8 cellular contexts compared by ENCODE assay signal in genomic region chr1:247330548-247331171, GRCh38. TPM values are rescaled to one million over a fixed set of nuclear protein-coding genes. Genes with fewer than 3 reads are reported as not detected.
A peak's percentile ranks its signal among the peaks of the same experiment; 100 is the strongest.
DNase-seq lines count a peak whose midpoint lies in the region; ATAC-seq and TF ChIP-seq lines count a peak whose summit lies in the region.

No MANE protein-coding gene starts in this region.

- H4K20me1 ChIP-seq in IMR-90 (ENCODE audit: insufficient read depth, low read length), result peaks cover 13% of the 10 kb centered on the region

- H2BK120ac ChIP-seq in IMR-90 (ENCODE audit: low read depth, low read length), result no peak overlapping the region

- POLR2A ChIA-PET in IMR-90 (lab: Charles Lee; ENCODE audit: unreplicated experiment), result interaction anchor here (0.6 kb wide), 1 partner anchor 13 kb away, joined by 7 read pairs; no protein-coding TSS in a partner anchor

- no TSS peak for BruUV-seq in IMR-90 (replicated peaks; lab: Mats Ljungman, UMichigan)

- no peak for TF ChIP-seq RAD21 in IMR-90 (IDR thresholded peaks at IDR 0.05; ENCODE audit: low read length)

- peak; percentile 1 for ATAC-seq in IMR-90 (ENCODE audit: low read depth)
- ATAC-seq in GM19328 (IDR thresholded peaks at IDR 0.05; ENCODE audit: unreplicated experiment), result no peak

- peak overlapping the region; percentile 83 for H3K23ac ChIP-seq in IMR-90 (ENCODE audit: low read depth, low read length)

- 0 out of 2 replicates have a peak overlapping the region, but pooled peaks have one; percentile 6 for H3K14ac ChIP-seq in IMR-90 (replicated peaks; ENCODE audit: low read depth, low read length)

- peaks cover 25% of the 10 kb centered on the region for H3K9me1 ChIP-seq in IMR-90 (ENCODE audit: insufficient read depth, low read length)

- no peak for TF ChIP-seq POLR2A in IMR-90 (IDR thresholded peaks at IDR 0.05; ENCODE audit: low read depth, low read length)

- H4K8ac ChIP-seq in IMR-90 (ENCODE audit: low read depth in 2 of 2, low read length in 2 of 2), result no peak overlapping the region

- peak overlapping the region; percentile 78 for H2AK9ac ChIP-seq in IMR-90 (replicated peaks; ENCODE audit: low read depth, low read length, poor library complexity)

- no peak overlapping the region for H2BK15ac ChIP-seq in IMR-90 (ENCODE audit: low read depth, low read length)

- H3K27me3 Mint-ChIP-seq in nephron (ENCODE audit: low read depth), result no peaks in the 10 kb centered on the region

- H4K91ac ChIP-seq in IMR-90 (ENCODE audit: insufficient read depth, low read depth, low read length), result no peak overlapping the region

- no peak overlapping the region for H2BK20ac ChIP-seq in IMR-90 (ENCODE audit: low read depth, low read length)

- no peak overlapping the region for H2AK5ac ChIP-seq in IMR-90 (ENCODE audit: low read depth, low read length)

- dilution Hi-C loops in IMR-90 (cut with HindIII; ENCODE audit: low sequenced_read_pairs, unreplicated experiment), result no loop called here

- no peaks in the 10 kb centered on the region for H3K9me3 Mint-ChIP-seq in nephron

- H3K4me3 ChIP-seq in IMR-90 (ENCODE audit: insufficient read depth, low read depth, low read length), result peak overlapping the region; percentile 79
- peak overlapping the region; percentile 89 for H3K4me3 ChIP-seq in choroid plexus epithelial cell (ENCODE audit: low read depth, low read length)

- CTCF ChIA-PET in IMR-90 (lab: Yijun Ruan, JAX), result no interaction called here

- no peaks in the 10 kb centered on the region for H3K27me3 ChIP-seq in IMR-90 (ENCODE audit: control insufficient read depth, insufficient read depth, low read length)

- H3K27ac ChIP-seq in IMR-90 (ENCODE audit: insufficient read depth, low read length), result peak overlapping the region; percentile 57; the same call in 1 of the 2 replicates

- no peak overlapping the region for H4K5ac ChIP-seq in IMR-90 (ENCODE audit: low read depth, low read length)

- H3K79me1 ChIP-seq in IMR-90 (ENCODE audit: low read depth in 1 of 2, low read length in 2 of 2), result peaks cover 42 to 63% of the 10 kb centered on the region in 2 experiments

- H3K27ac Mint-ChIP-seq in nephron, result peak overlapping the region; percentile 64 to 98 (median 90)

- no peaks in the 10 kb centered on the region for H3K9me3 ChIP-seq in IMR-90 (ENCODE audit: control insufficient read depth, insufficient read depth, low read length)

- peaks cover 29% of the 10 kb centered on the region for H3K36me3 Mint-ChIP-seq in nephron (ENCODE audit: low read depth)

- in situ Hi-C loops in IMR-90 (cut with MboI; ENCODE audit: low sequenced_read_pairs), result no loop called here

- peak overlapping the region; percentile 76 for H3K4me2 ChIP-seq in IMR-90 (ENCODE audit: low read depth, low read length)

- H3K18ac ChIP-seq in IMR-90 (ENCODE audit: low read depth, low read length), result no peak overlapping the region

- TF ChIP-seq CTCF in IMR-90 (conservative IDR thresholded peaks at IDR 0.05; ENCODE audit: low read depth, low read length) (no peak), choroid plexus epithelial cell (conservative IDR thresholded peaks at IDR 0.05; ENCODE audit: low read depth, low read length) (no peak), nephron (IDR thresholded peaks at IDR 0.05; ENCODE audit: unreplicated experiment in 3 of 3) (no peak)

- peaks cover 9% of the 10 kb centered on the region for H3K4me1 ChIP-seq in IMR-90 (ENCODE audit: control insufficient read depth, insufficient read depth, low read length)

- DNase-seq in NCI-H2227 treated with DMSO at 0.1 percent for 48 hours (lab: John Stamatoyannopoulos, UW) (peak; percentile 45), NCI-H2227 (lab: John Stamatoyannopoulos, UW; ENCODE audit: unreplicated experiment) (no peak), IMR-90 (no peak), choroid plexus epithelial cell (ENCODE audit: low read depth) (no peak), NOMO-1 (lab: John Stamatoyannopoulos, UW; ENCODE audit: unreplicated experiment in 2 of 2) (no peak), NCI-H1417 treated with DMSO at 0.1 percent for 48 hours (lab: John Stamatoyannopoulos, UW) (no peak)

- peaks cover 37% of the 10 kb centered on the region for H3K4me1 Mint-ChIP-seq in nephron

- H3K56ac ChIP-seq in IMR-90 (ENCODE audit: extremely low read depth, insufficient read depth, low read length), result no peak overlapping the region

- peak overlapping the region; percentile 92 for H2AFZ ChIP-seq in IMR-90 (replicated peaks; ENCODE audit: low read length, poor library complexity)

- peaks cover 30% of the 10 kb centered on the region for H3K36me3 ChIP-seq in IMR-90 (ENCODE audit: control insufficient read depth, insufficient read depth, low read length)

- H3K4me3 Mint-ChIP-seq in nephron, result peak overlapping the region; percentile 97 to 98 (median 97)

- 0 out of 2 replicates have a peak overlapping the region, but pooled peaks have one; percentile 27 for H3K4ac ChIP-seq in IMR-90 (ENCODE audit: low read depth, low read length)

- 10% methylated on average over 8 of the region's 37 CpGs; no CpG with 5 or more reads in 1 of the 2 experiments for WGBS in IMR-90 (ENCODE audit: extremely low coverage in 2 of 2, insufficient read length in 1 of 2), 2 experiments

- intact Hi-C loops in IMR-90 (cut with micrococcal nuclease), result loop anchor here (1.0 to 5.0 kb wide), 4 partner anchors 42 to 226 kb away; partner anchors contain the start of gene ZNF669

- peak overlapping the region; percentile 58; the same call in 1 of the 2 replicates for H3K9ac ChIP-seq in IMR-90 (ENCODE audit: low read depth, low read length)

- no peak overlapping the region for H2BK5ac ChIP-seq in IMR-90 (ENCODE audit: low read depth, low read length, poor library complexity, severe bottlenecking)

TF ChIP-seq in IMR-90, 13 proteins besides CTCF, POLR2A, EP300 and RAD21:
- TF ChIP-seq BHLHE40 (IDR thresholded peaks at IDR 0.05; ENCODE audit: low read depth, low read length), result no peak
- peak; percentile 58; the same call in 1 of the 2 replicates for TF ChIP-seq MXI1 (IDR thresholded peaks at IDR 0.05; ENCODE audit: borderline replicate concordance, low read depth, low read length)
- no peak for TF ChIP-seq ELK1 (IDR thresholded peaks at IDR 0.05; ENCODE audit: borderline replicate concordance, low read depth, low read length)
- TF ChIP-seq FOS (IDR thresholded peaks at IDR 0.05; ENCODE audit: low read depth, low read length), result no peak
- TF ChIP-seq NFE2L2 (IDR thresholded peaks at IDR 0.05; ENCODE audit: low read depth, low read length), result no peak
- no peak for TF ChIP-seq RCOR1 (IDR thresholded peaks at IDR 0.05; ENCODE audit: insufficient replicate concordance, low read length)
- no peak for TF ChIP-seq MAFK (IDR thresholded peaks at IDR 0.05; ENCODE audit: low read depth, low read length)
- no peak for TF ChIP-seq SMC3 (IDR thresholded peaks at IDR 0.05; ENCODE audit: low read depth, low read length)

RNA-seq across cellular contexts. Expression of gene ZNF496, which starts 1.0 kb away (rescaled TPM):
- 8.9 and 11.7 TPM in 2 replicates for total RNA-seq in IMR-90 (2012; rRNA removed)
- 16.2 and 17.1 TPM in 2 replicates for polyA plus RNA-seq in IMR-90 (2012; rRNA removed)
- 13.7 and 15.5 TPM in 2 replicates for polyA plus RNA-seq in IMR-90 (2012; cell fraction: cytosol; rRNA removed)
- 22.8 and 27.3 TPM in 2 replicates for polyA plus RNA-seq in IMR-90 (2012; cell fraction: nucleus; rRNA removed; ENCODE audit: low replicate concordance)
